14 cellular contexts compared by ENCODE assay signal in the genomic region with DNA sequence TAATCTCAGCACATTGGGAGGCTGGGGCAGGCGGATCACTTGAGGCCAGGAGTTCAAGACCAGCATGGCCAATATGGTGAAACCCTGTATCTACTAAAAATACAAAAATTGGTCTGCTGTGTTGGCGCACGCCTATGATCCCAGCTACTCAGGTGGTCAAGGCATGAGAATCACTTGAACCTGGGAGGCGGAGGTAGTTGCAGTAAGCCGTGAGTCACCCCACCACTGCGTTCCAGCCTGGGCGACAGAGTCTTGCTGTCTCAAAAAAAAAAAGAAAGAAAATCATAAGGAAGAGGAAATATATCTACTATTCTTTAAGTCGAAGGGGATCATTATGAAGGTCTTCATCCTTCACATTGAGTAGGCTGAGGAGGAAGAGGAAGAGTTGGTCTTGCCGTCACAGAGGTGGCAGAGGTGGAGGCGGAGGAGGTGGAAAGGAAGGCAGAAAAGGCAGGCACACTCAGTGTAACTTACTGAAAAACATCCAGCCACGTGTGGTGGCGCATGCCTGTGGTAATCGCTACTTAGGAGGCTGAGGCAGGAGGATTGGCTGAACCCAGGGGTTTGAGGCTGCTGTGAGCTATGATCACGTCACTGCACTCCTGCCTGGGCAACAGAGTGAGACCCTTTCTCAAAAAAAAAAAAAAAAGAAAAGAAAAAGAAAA. TPM values are rescaled to one million over a fixed set of nuclear protein-coding genes. Genes with fewer than 3 reads are reported as not detected.
DNase-seq lines count a peak whose midpoint lies in the region; ATAC-seq, FAIRE-seq and TF ChIP-seq lines count a peak whose summit lies in the region.
"Had no signal": no experiment of that assay in that cellular context is flagged by ENCODE, and none has a peak within 500 bp of the region (broad histone marks: within the 10 kb centered on the region; RNA-seq: fewer than 3 reads in every experiment).

No MANE protein-coding gene starts in this region.

- H3K4me1 Mint-ChIP-seq in CD14-positive monocyte (peaks cover 77% of the 10 kb centered on the region), T-cell (peaks cover 81 to 87% (median 85%) of the 10 kb centered on the region in 3 donors), memory B cell (peaks cover 65% of the 10 kb centered on the region), HFFc6 (ENCODE audit: low read depth) (peaks cover 13% of the 10 kb centered on the region)

- H3K27me3 Mint-ChIP-seq in CD14-positive monocyte (ENCODE audit: low read depth in 3 of 3): peaks cover 0 to 1% (median 0%) of the 10 kb centered on the region in 3 donors
- H3K27me3 Mint-ChIP-seq in T-cell: no peaks in the 10 kb centered on the region
- H3K27me3 Mint-ChIP-seq in memory B cell: no peaks in the 10 kb centered on the region
- peaks cover 2% of the 10 kb centered on the region for H3K27me3 Mint-ChIP-seq in HFFc6 (ENCODE audit: insufficient read depth)

- H3K36me3 Mint-ChIP-seq in CD14-positive monocyte: peaks cover 60 to 84% of the 10 kb centered on the region in 2 donors
- H3K36me3 Mint-ChIP-seq in T-cell: peaks cover 31% of the 10 kb centered on the region
- H3K36me3 Mint-ChIP-seq in memory B cell: peaks cover 27% of the 10 kb centered on the region
- no peaks in the 10 kb centered on the region for H3K36me3 Mint-ChIP-seq in HFFc6 (ENCODE audit: low read depth)

- TF ChIP-seq CTCF in CD14-positive monocyte (IDR thresholded peaks at IDR 0.05): no peak
- no peak for TF ChIP-seq CTCF in HFFc6 (IDR thresholded peaks at IDR 0.05)

- H3K4me3 Mint-ChIP-seq in CD14-positive monocyte (peak overlapping the region in 1 of 2 donors; percentile 42), T-cell (peak overlapping the region; percentile 49 to 65 (median 56)), memory B cell (peak overlapping the region; percentile 69), HFFc6 (no peak overlapping the region)

- no peaks in the 10 kb centered on the region for H3K9me3 Mint-ChIP-seq in CD14-positive monocyte
- H3K9me3 Mint-ChIP-seq in T-cell: no peaks in the 10 kb centered on the region
- no peaks in the 10 kb centered on the region for H3K9me3 Mint-ChIP-seq in memory B cell
- no peaks in the 10 kb centered on the region for H3K9me3 Mint-ChIP-seq in HFFc6

- FAIRE-seq in HTR-8/SVneo (lab: Jason Lieb, UNC): no peak

- CTCF ChIA-PET in T-cell (lab: Charles Lee): interaction anchor here (0.6 to 8.6 kb wide), 6 partner anchors 8 to 154 kb away, joined by 3 to 158 read pairs (median 41); a partner anchor contains a TSS

- ATAC-seq in T-cell (replicated peaks in 1 of 4) (peak; percentile 20 to 25 (median 23)), memory B cell (ENCODE audit: low read depth) (no peak)
- ATAC-seq: gastrocnemius medialis had no signal

- POLR2A ChIA-PET in T-cell (lab: Charles Lee): interaction anchor here (0.6 to 1.2 kb wide), 2 partner anchors 8 to 38 kb away, joined by 3 to 5 read pairs; no protein-coding TSS in a partner anchor

- H3K27ac Mint-ChIP-seq in CD14-positive monocyte: peak overlapping the region; percentile 38 to 89 (median 79)
- peak overlapping the region; percentile 86 to 95 for H3K27ac Mint-ChIP-seq in T-cell
- peak overlapping the region; percentile 83 for H3K27ac Mint-ChIP-seq in memory B cell
- H3K27ac Mint-ChIP-seq in HFFc6: no peak overlapping the region

- intact Hi-C loops in CD14-positive monocyte (cut with micrococcal nuclease): no loop called here

- DNase-seq in CD14-positive monocyte (ENCODE audit: low spot score) (no peak), T-cell (peak in 11 of 34 experiments; percentile 14 to 54 (median 41)), memory B cell (ENCODE audit: low spot score in 2 of 2) (no peak), UCSD-AML1 (lab: John Stamatoyannopoulos, UW; ENCODE audit: unreplicated experiment) (no peak), HTR-8/SVneo (ENCODE audit: insufficient read length, low spot score) (no peak), HFFc6 (no peak), hypothalamus (lab: John Stamatoyannopoulos, UW) (no peak)
- DNase-seq in activated naive CD4-positive, alpha-beta T cell treated with Interleukin-2 at 50 U/mL for 16 hours: peak; percentile 49
- DNase-seq: DMS79 treated with DMSO at 0.1 percent for 48 hours; effector CD8-positive, alpha-beta T cell; gastrocnemius medialis; midbrain; NCI-H2081 treated with DMSO at 0.1 percent for 48 hours had no signal

RNA-seq across cellular contexts. Expression of a gene that starts 14.2 kb away (rescaled TPM):
- polyA plus RNA-seq in CD14-positive monocyte: 100 to 1,000 TPM in 1 of 2 donors, 10 to 100 TPM in 1; 79.0 to 106 TPM
- total RNA-seq in T-cell: 100 to 1,000 TPM; 198 to 296 (median 271) TPM
- 10 to 100 TPM; 48.8 to 59.0 (median 53.3) TPM for total RNA-seq in HFFc6 (2021; fragmentation: NEBNext Ultra II Directional; extraction: Animal tissue kit (Norgen Biotek cat#: 25700))

RNA-seq across cellular contexts. Expression of a gene that starts 16.5 kb away (rescaled TPM):
- not detected for polyA plus RNA-seq in CD14-positive monocyte
- total RNA-seq in T-cell: 1 to 10 TPM in 1 of 5 donors, under 1 TPM in 4; 0.42 to 1.6 (median 0.44) TPM
- total RNA-seq in HFFc6 (2021; fragmentation: NEBNext Ultra II Directional; extraction: Animal tissue kit (Norgen Biotek cat#: 25700)): not detected
- total RNA-seq: gastrocnemius medialis, posterior vena cava had no signal

RNA-seq across cellular contexts. Expression of a gene that starts 30.3 kb away (rescaled TPM):
- polyA plus RNA-seq in CD14-positive monocyte: not detected
- total RNA-seq in T-cell: under 1 TPM in 3 of 5 donors, not detected in 2; 0.16 to 0.50 (median 0.26) TPM
- under 1 TPM in 1 of 6 experiments, not detected in 5; 0.09 TPM for total RNA-seq in HFFc6 (2021; fragmentation: NEBNext Ultra II Directional; extraction: Animal tissue kit (Norgen Biotek cat#: 25700))
- total RNA-seq: gastrocnemius medialis, posterior vena cava had no signal

RNA-seq across cellular contexts. Expression of a gene that starts 46.9 kb away (rescaled TPM):
- polyA plus RNA-seq in CD14-positive monocyte: 10 to 100 TPM in 1 of 2 donors, 1 to 10 TPM in 1; 9.4 to 16.0 TPM
- total RNA-seq in T-cell: 100 to 1,000 TPM in 3 of 5 donors, 10 to 100 TPM in 2; 53.4 to 112 (median 101) TPM
- total RNA-seq in HFFc6 (2021; fragmentation: NEBNext Ultra II Directional; extraction: Animal tissue kit (Norgen Biotek cat#: 25700)): 10 to 100 TPM; 12.5 to 18.9 (median 16.1) TPM

RNA-seq across cellular contexts. Expression of a gene that starts 47.4 kb away (rescaled TPM):
- not detected for polyA plus RNA-seq in CD14-positive monocyte
- total RNA-seq in T-cell: not detected
- total RNA-seq in HFFc6 (2021; fragmentation: NEBNext Ultra II Directional; extraction: Animal tissue kit (Norgen Biotek cat#: 25700)): not detected
- total RNA-seq: gastrocnemius medialis, posterior vena cava had no signal
